ENCODE assay signal across 14 cellular contexts in genomic region chr13:78341032-78341431, GRCh38.
DNase-seq lines count a peak whose midpoint lies in the region; ATAC-seq and TF ChIP-seq lines count a peak whose summit lies in the region.
"Had no signal": no experiment of that assay in that cellular context is flagged by ENCODE, and none has a peak within 500 bp of the region (broad histone marks: within the 10 kb centered on the region; RNA-seq: fewer than 3 reads in every experiment).

No MANE protein-coding gene starts in this region.

- H3K9ac ChIP-seq in mesenchymal stem cell (ENCODE audit: low read length): no peak overlapping the region

- no peak overlapping the region for H2BK12ac ChIP-seq in mesenchymal stem cell (ENCODE audit: low read length in 2 of 2)

- DNase-seq in GM13977 (ENCODE audit: low spot score) (peak; percentile 3), HPDE6-E6E7 (ENCODE audit: extremely low spot score) (no peak), H4 (ENCODE audit: low spot score) (no peak), T1000 (lab: John Stamatoyannopoulos, UW) (no peak), mesenchymal stem cell (no peak)
- DNase-seq: activated CD4-positive, CD25-positive, alpha-beta regulatory T cell; mammary epithelial cell; NCI-H2171 treated with DMSO at 0.1 percent for 48 hours; uterus had no signal

- no peaks in the 10 kb centered on the region for H3K9me3 ChIP-seq in mesenchymal stem cell (ENCODE audit: control insufficient read depth, low read length)
- H3K9me3 ChIP-seq: esophagus muscularis mucosa, neutrophil, uterus had no signal

- H3K14ac ChIP-seq in mesenchymal stem cell (ENCODE audit: low read length in 2 of 2): no peak overlapping the region

- no peak overlapping the region for H3K23ac ChIP-seq in mesenchymal stem cell (ENCODE audit: low read length in 2 of 2)

- no peak overlapping the region for H2BK120ac ChIP-seq in mesenchymal stem cell (ENCODE audit: low read depth, low read length)

- H4K91ac ChIP-seq in mesenchymal stem cell (ENCODE audit: low read length): no peak overlapping the region

- in situ Hi-C loops in GM13977 (cut with MboI; ENCODE audit: low pct_unique_long_range_greater_than_20kb, low sequenced_read_pairs, unreplicated experiment): no loop called here

- ATAC-seq in GM19438 (IDR thresholded peaks at IDR 0.05; ENCODE audit: low read depth, unreplicated experiment) (peak; percentile 53), HG02642 (IDR thresholded peaks at IDR 0.05; ENCODE audit: poor library complexity, unreplicated experiment) (peak; percentile 80), HG03439 (IDR thresholded peaks at IDR 0.05; ENCODE audit: unreplicated experiment) (peak; percentile 91)

- H3K27me3 ChIP-seq in mesenchymal stem cell (ENCODE audit: control insufficient read depth in 1 of 2, insufficient read depth in 1 of 2, low read length in 2 of 2): no peaks in the 10 kb centered on the region
- H3K27me3 ChIP-seq: esophagus muscularis mucosa, neutrophil, uterus had no signal

- H3K18ac ChIP-seq in mesenchymal stem cell (ENCODE audit: low read depth in 1 of 2, low read length in 2 of 2): no peak overlapping the region

- H3K4me2 ChIP-seq in mesenchymal stem cell (ENCODE audit: low read length, poor library complexity, severe bottlenecking): no peak overlapping the region

- no peak for TF ChIP-seq CTCF in GM13977 (IDR thresholded peaks at IDR 0.05; ENCODE audit: extremely low read depth, insufficient read depth, missing control alignments)

- WGBS in mesenchymal stem cell: 44% methylated on average over 2 of the region's 2 CpGs

- H3K4me3 ChIP-seq in mesenchymal stem cell (ENCODE audit: insufficient read depth in 1 of 2, low read depth in 1 of 2, low read length in 2 of 2): no peak overlapping the region
- H3K4me3 ChIP-seq: esophagus muscularis mucosa, uterus had no signal

- H2AFZ ChIP-seq in mesenchymal stem cell (ENCODE audit: low read depth, low read length): no peak overlapping the region

- no peak overlapping the region for H2BK5ac ChIP-seq in mesenchymal stem cell (ENCODE audit: low read depth, low read length, poor library complexity, severe bottlenecking)

- no peak overlapping the region for H4K8ac ChIP-seq in mesenchymal stem cell (ENCODE audit: low read length)

- no peaks in the 10 kb centered on the region for H3K36me3 ChIP-seq in mesenchymal stem cell (ENCODE audit: control insufficient read depth in 1 of 2, insufficient read depth in 2 of 2, low read depth in 1 of 2, low read length in 2 of 2)
- H3K36me3 ChIP-seq: esophagus muscularis mucosa, neutrophil, uterus had no signal

- H3K79me1 ChIP-seq in mesenchymal stem cell (replicated peaks; ENCODE audit: low read length, poor library complexity, severe bottlenecking): no peaks in the 10 kb centered on the region

- no peak overlapping the region for H2BK15ac ChIP-seq in mesenchymal stem cell (ENCODE audit: low read depth, poor library complexity, severe bottlenecking)

- H3K4ac ChIP-seq in mesenchymal stem cell (ENCODE audit: low read depth in 1 of 2, low read length in 2 of 2): no peak overlapping the region

- no peak overlapping the region for H2AK5ac ChIP-seq in mesenchymal stem cell (ENCODE audit: low read length, severe bottlenecking)

- no peaks in the 10 kb centered on the region for H3K4me1 ChIP-seq in mesenchymal stem cell (ENCODE audit: control insufficient read depth, insufficient read depth, low read depth, low read length)
- H3K4me1 ChIP-seq: esophagus muscularis mucosa, uterus had no signal

- no peak overlapping the region for H3K27ac ChIP-seq in mesenchymal stem cell (ENCODE audit: low read length, poor library complexity, severe bottlenecking)
- H3K27ac ChIP-seq: esophagus muscularis mucosa, neutrophil, uterus had no signal
